ENCODE assay signal across 1 cellular context in genomic region chr12:12456637-12457036, GRCh38.
TF ChIP-seq lines count a peak whose summit lies in the region.

No MANE protein-coding gene starts in this region.

TF ChIP-seq in GM12878, 131 proteins besides CTCF, POLR2A, EP300 and RAD21 (continued from another document):
- TF ChIP-seq ATF3 (IDR thresholded peaks at IDR 0.05; ENCODE audit: borderline replicate concordance, extremely low read depth, low read depth, low read length) (no peak), ZSCAN29 (IDR thresholded peaks at IDR 0.05) (no peak), ZNF207 (IDR thresholded peaks at IDR 0.05; ENCODE audit: borderline replicate concordance) (no peak), SREBF1 (IDR thresholded peaks at IDR 0.05; ENCODE audit: low read length) (no peak), CHD2 (IDR thresholded peaks at IDR 0.05; ENCODE audit: borderline replicate concordance, low read depth, low read length) (no peak), TCF12 (IDR thresholded peaks at IDR 0.05; ENCODE audit: low read depth, low read length) (no peak), POLR2AphosphoS2 (IDR thresholded peaks at IDR 0.05; ENCODE audit: low read depth, low read length) (no peak), PML (IDR thresholded peaks at IDR 0.05; ENCODE audit: low read length) (no peak), POU2F2 (IDR thresholded peaks at IDR 0.05; ENCODE audit: borderline replicate concordance, low read depth, low read length) (no peak), KAT2A (conservative IDR thresholded peaks at IDR 0.05; ENCODE audit: control insufficient read depth, low read depth, low read length) (no peak), CBX3 (IDR thresholded peaks at IDR 0.05; ENCODE audit: borderline replicate concordance, low read depth) (no peak), MEF2A (IDR thresholded peaks at IDR 0.05; ENCODE audit: insufficient read depth, low read depth, low read length) (no peak), ZBTB11 (CRISPR knock-in tag; IDR thresholded peaks at IDR 0.05) (no peak), ASH2L (IDR thresholded peaks at IDR 0.05; ENCODE audit: borderline replicate concordance, low read depth) (no peak), ZNF274 (IDR thresholded peaks at IDR 0.05; ENCODE audit: insufficient read depth, insufficient read length) (no peak), FOXK2 (IDR thresholded peaks at IDR 0.05) (no peak), REST (IDR thresholded peaks at IDR 0.05; ENCODE audit: low read depth, low read length) (no peak)
TF ChIP-seq in GM12878: peak in this region for 0.
